In the genomic region with DNA sequence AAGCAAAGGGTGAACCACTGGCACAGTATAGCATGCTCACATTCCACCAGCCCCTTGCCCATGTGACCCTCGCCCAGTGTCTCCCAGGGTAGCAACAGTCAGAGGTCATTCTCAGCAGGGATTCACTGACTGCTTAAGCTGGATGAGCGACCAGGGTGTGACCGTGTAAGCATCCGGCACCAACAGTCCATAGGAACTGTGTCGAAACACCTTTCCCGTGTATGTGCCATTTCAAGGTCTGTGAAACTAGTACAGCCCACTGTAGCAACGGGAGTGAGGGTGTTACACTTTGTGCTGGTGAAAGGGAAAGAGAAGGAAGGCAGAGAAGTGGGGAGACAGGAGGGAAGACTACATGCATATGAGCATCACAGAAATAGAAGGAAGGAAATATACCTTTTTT, we compare ENCODE assay signal across 1 cellular context.
TF ChIP-seq lines count a peak whose summit lies in the region.

No MANE protein-coding gene starts in this region.

TF ChIP-seq in A549, 52 proteins besides CTCF, POLR2A, EP300 and RAD21 (continued from another document):
- TF ChIP-seq ELK1 (IDR thresholded peaks at IDR 0.05; ENCODE audit: low read depth, low read length) (no peak), ZSCAN20 (CRISPR knock-in tag; IDR thresholded peaks at IDR 0.05) (no peak), RFX5 (IDR thresholded peaks at IDR 0.05) (no peak), RARB (CRISPR knock-in tag; IDR thresholded peaks at IDR 0.05) (no peak)
